Comparison of ENCODE assay signal across 8 cellular contexts in the genomic region with DNA sequence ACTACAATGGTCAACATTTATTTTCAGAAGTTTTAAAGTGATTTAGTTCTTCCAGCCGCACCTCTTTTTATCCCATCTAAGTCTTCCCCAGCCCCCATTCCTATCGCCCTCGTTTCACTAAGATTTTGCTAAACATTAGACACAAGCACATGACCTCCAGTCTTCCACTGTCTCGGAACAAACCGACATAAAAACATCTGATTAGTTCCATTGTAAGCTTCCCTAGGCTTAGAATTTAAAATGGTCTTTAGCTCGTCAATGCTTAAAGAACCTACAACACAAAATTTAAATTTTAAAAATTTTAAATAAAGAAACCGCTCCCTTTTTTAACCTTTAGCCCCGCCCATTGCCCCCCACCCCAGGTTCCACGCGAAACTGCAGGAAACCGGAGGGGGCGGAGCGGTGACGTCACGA. TPM values are rescaled to one million over a fixed set of nuclear protein-coding genes. Genes with fewer than 3 reads are reported as not detected.
A peak's percentile ranks its signal among the peaks of the same experiment; 100 is the strongest.
DNase-seq lines count a peak whose midpoint lies in the region; ATAC-seq and TF ChIP-seq lines count a peak whose summit lies in the region.

No MANE protein-coding gene starts in this region.

- H3K27me3 ChIP-seq in dorsolateral prefrontal cortex (no peaks in the 10 kb centered on the region), uterus (no peaks in the 10 kb centered on the region)

- H3K4me1 ChIP-seq in uterus = peaks cover 0 to 3% of the 10 kb centered on the region in 2 donors

- H3K4me3 ChIP-seq in dorsolateral prefrontal cortex (peak overlapping the region; percentile 70 to 96 (median 88)), uterus (peak overlapping the region; percentile 57 to 95)

- peak overlapping the region; percentile 97 for H3K4me3 Mint-ChIP-seq in T-helper 17 cell
- H3K4me3 Mint-ChIP-seq in naive B cell = peak overlapping the region; percentile 86 to 99 (median 96)

- H3K27ac Mint-ChIP-seq in T-helper 17 cell (peak overlapping the region; percentile 87), naive B cell (peak overlapping the region; percentile 99)

- no peak for TF ChIP-seq POLR2A in uterus (IDR thresholded peaks at IDR 0.05)

- H3K36me3 Mint-ChIP-seq in T-helper 17 cell (ENCODE audit: low read depth) = no peaks in the 10 kb centered on the region
- peaks cover 0 to 6% of the 10 kb centered on the region in 2 donors for H3K36me3 Mint-ChIP-seq in naive B cell

- H3K9me3 Mint-ChIP-seq in naive B cell = no peaks in the 10 kb centered on the region

- H3K4me1 Mint-ChIP-seq in T-helper 17 cell (peaks cover 26% of the 10 kb centered on the region), naive B cell (peaks cover 27 to 32% (median 27%) of the 10 kb centered on the region in 3 donors)

- H3K27me3 Mint-ChIP-seq in T-helper 17 cell (no peaks in the 10 kb centered on the region), naive B cell (no peaks in the 10 kb centered on the region)

- DNase-seq in stimulated activated CD4-positive, alpha-beta T cell treated with anti-CD3 and anti-CD28 coated beads, Interleukin-2, amount 100 ng/mL, for 4 hours (ENCODE audit: low read depth) = peak; percentile 96
- DNase-seq in stimulated activated CD4-positive, alpha-beta T cell treated with anti-CD3 and anti-CD28 coated beads, Interleukin-4, amount 100 ng/mL, for 1 hour = no peak
- no peak for DNase-seq in T-helper 17 cell
- DNase-seq in dorsolateral prefrontal cortex = peak in 1 of 10 donors; percentile 92
- DNase-seq in naive B cell = no peak
- DNase-seq in uterus = peak; percentile 96 to 98

- intact Hi-C loops in dorsolateral prefrontal cortex (cut with DNase I) (loop anchor here (2.0 to 10.0 kb wide), 8 partner anchors 36 to 436 kb away; a partner anchor contains a TSS), uterus (cut with DNase I; ENCODE audit: low total_unique reads) (no loop called here)

- TF ChIP-seq CTCF in dorsolateral prefrontal cortex (IDR thresholded peaks at IDR 0.05 in 54 of 56, conservative IDR thresholded peaks at IDR 0.05 in 2 of 56; ENCODE audit: low read depth in 1 of 56, partially characterized antibody in 56 of 56) (peak in 2 of 56 donors; percentile 15 to 16), uterus (IDR thresholded peaks at IDR 0.05) (no peak)

- no peaks in the 10 kb centered on the region for H3K36me3 ChIP-seq in uterus

- H3K9me3 ChIP-seq in T-helper 17 cell (ENCODE audit: control insufficient read depth, low read length, poor library complexity, severe bottlenecking) = no peaks in the 10 kb centered on the region
- H3K9me3 ChIP-seq in uterus = no peaks in the 10 kb centered on the region

- ATAC-seq in HG03457 (IDR thresholded peaks at IDR 0.05; ENCODE audit: unreplicated experiment) (peak; percentile 9), T-helper 17 cell (peak; percentile 3), naive B cell (ENCODE audit: low read depth in 2 of 2) (peak; percentile 4 to 9), GM21825 (IDR thresholded peaks at IDR 0.05; ENCODE audit: unreplicated experiment) (no peak)

- peak overlapping the region; percentile 85 to 100 (median 99) for H3K27ac ChIP-seq in dorsolateral prefrontal cortex
- peak overlapping the region; percentile 99 to 100 for H3K27ac ChIP-seq in uterus

RNA-seq across cellular contexts. Expression of a gene that starts 0.3 kb away (rescaled TPM):
- 10 to 100 TPM; 37.8 to 51.6 TPM for total RNA-seq in T-helper 17 cell
- 10 to 100 TPM; 32.6 to 65.1 (median 45.0) TPM for total RNA-seq in dorsolateral prefrontal cortex
- polyA plus RNA-seq in naive B cell (ENCODE audit: low read depth in 6 of 6) = 10 to 100 TPM; 11.0 to 16.4 (median 14.0) TPM
- 10 to 100 TPM; 11.8 to 60.5 (median 23.6) TPM for total RNA-seq in uterus

Comparison
In these comparisons a context has a peak if more than half of its experiments do, and no peak if none do; other contexts are left out.
1. DNase-seq: peak in stimulated activated CD4-positive, alpha-beta T cell treated with anti-CD3 and anti-CD28 coated beads, Interleukin-2, amount 100 ng/mL, for 4 hours (single experiment) and uterus (2 of 2); none in stimulated activated CD4-positive, alpha-beta T cell treated with anti-CD3 and anti-CD28 coated beads, Interleukin-4, amount 100 ng/mL, for 1 hour (single experiment), T-helper 17 cell (0 of 3) and naive B cell (single experiment).